Comparison of ENCODE assay signal across 7 cellular contexts in genomic region chr17:76557368-76558209, GRCh38.
A peak's percentile ranks its signal among the peaks of the same experiment; 100 is the strongest.
DNase-seq lines count a peak whose midpoint lies in the region; ATAC-seq, FAIRE-seq and TF ChIP-seq lines count a peak whose summit lies in the region.

No MANE protein-coding gene starts in this region.

- peak; percentile 89 for ATAC-seq in HG02981 (IDR thresholded peaks at IDR 0.05; ENCODE audit: unreplicated experiment)

- peak; percentile 87 for FAIRE-seq in GM18507 (lab: Jason Lieb, UNC)

- H3K4me3 ChIP-seq in retinal pigment epithelial cell (ENCODE audit: low read length) = peak overlapping the region; percentile 97

- TF ChIP-seq CTCF in retinal pigment epithelial cell (conservative IDR thresholded peaks at IDR 0.05; ENCODE audit: low read depth, low read length) = peak; percentile 55

- peak; percentile 79 for DNase-seq in GM18507 (ENCODE audit: extremely low spot score, insufficient read length, low read depth)
- peak; percentile 88 for DNase-seq in NCI-H2029 (lab: John Stamatoyannopoulos, UW)
- peak; percentile 86 for DNase-seq in T-helper 9 cell
- peak; percentile 98 for DNase-seq in astrocyte of the hippocampus (ENCODE audit: low read depth, low spot score)
- peak; percentile 49 to 93 (median 84) for DNase-seq in hypothalamus (lab: John Stamatoyannopoulos, UW)
- DNase-seq in retinal pigment epithelial cell (ENCODE audit: low read depth) = peak; percentile 81

Comparison
In these comparisons a context has a peak if more than half of its experiments do, and no peak if none do; other contexts are left out.
1. Peak in every context shown above with its lines: DNase-seq, ATAC-seq and H3K4me3 ChIP-seq.